In the genomic region with DNA sequence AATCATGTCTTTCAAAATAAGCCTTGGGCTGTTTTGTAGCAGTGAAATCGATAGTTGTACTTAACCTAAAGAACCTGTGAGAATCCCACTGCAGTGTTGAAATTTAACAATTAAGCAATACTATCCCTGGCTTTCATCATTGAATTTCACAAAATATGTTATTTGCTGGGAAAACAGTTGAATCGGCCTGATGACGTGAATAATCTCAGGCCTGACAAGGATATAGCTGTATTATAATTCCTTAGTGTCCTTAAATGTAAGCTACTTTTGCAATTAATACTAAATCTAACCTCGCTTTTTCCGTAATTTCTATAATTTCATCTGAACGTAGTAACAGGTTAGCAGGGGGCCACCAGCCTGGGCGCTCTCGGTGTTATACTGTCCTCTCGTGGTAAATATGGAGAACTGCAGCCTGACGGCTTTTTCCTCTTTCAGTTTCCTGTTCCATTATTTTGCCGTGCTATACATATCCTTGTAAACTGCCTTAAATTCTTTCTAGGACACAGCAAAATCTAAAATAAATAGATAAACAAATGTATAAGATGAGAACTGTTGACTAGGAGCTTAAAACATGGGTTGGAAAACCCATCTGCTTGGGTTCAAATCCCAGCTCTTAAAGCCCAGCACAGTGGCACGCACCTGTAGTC, we compare ENCODE assay signal across 9 cellular contexts. TPM values are rescaled to one million over a fixed set of nuclear protein-coding genes. Genes with fewer than 3 reads are reported as not detected.
DNase-seq lines count a peak whose midpoint lies in the region; ATAC-seq and TF ChIP-seq lines count a peak whose summit lies in the region.
"Had no signal": no experiment of that assay in that cellular context is flagged by ENCODE, and none has a peak within 500 bp of the region (broad histone marks: within the 10 kb centered on the region; RNA-seq: fewer than 3 reads in every experiment).

No MANE protein-coding gene starts in this region.

- no peaks in the 10 kb centered on the region for H3K9me3 ChIP-seq in CD4-positive, alpha-beta T cell (ENCODE audit: control insufficient read depth, low read length)

- peak; percentile 32 to 54 (median 38) for DNase-seq in CD4-positive, alpha-beta T cell
- DNase-seq in HT-29 (ENCODE audit: low spot score) = peak; percentile 66
- DNase-seq in RKO (ENCODE audit: low spot score) = peak; percentile 66
- DNase-seq in activated T-helper 2 cell treated with anti-CD3 and anti-CD28 coated beads, Interferon-gamma antibody, Interleukin-2, Interleukin-4, amounts not matched to agents 10 μg/mL and 5 μg/mL and 100 μg/mL, durations not matched to agents 14 hours and 24 hours and 36 hours (ENCODE audit: low spot score) = peak; percentile 38
- DNase-seq in fibroblast of the conjunctiva (ENCODE audit: low read depth) = peak; percentile 33
- peak; percentile 44 for DNase-seq in omental fat pad (ENCODE audit: low spot score)
- DNase-seq in ureter (ENCODE audit: low spot score) = peak; percentile 69

- H3K9me3 Mint-ChIP-seq in CD4-positive, alpha-beta T cell = no peaks in the 10 kb centered on the region
- peaks cover 34% of the 10 kb centered on the region for H3K9me3 Mint-ChIP-seq in activated T-helper 2 cell treated with anti-CD3 and anti-CD28 coated beads, Interferon-gamma antibody, Interleukin-2, Interleukin-4, amounts not matched to agents 10 μg/mL and 5 μg/mL and 100 μg/mL, durations not matched to agents 14 hours and 24 hours and 36 hours
- H3K9me3 Mint-ChIP-seq: T-helper 1 cell treated with Interleukin-12 subunit alpha and Interleukin-12 subunit beta and Interleukin-4 antibody, amounts not matched to agents 30 μg/mL and 1 μg/mL, for 36 hours had no signal

- POLR2A ChIA-PET in CD4-positive, alpha-beta T cell (lab: Charles Lee) = interaction anchor here (0.8 to 2.3 kb wide), 2 partner anchors 25 to 63 kb away, joined by 3 to 8 read pairs; partner anchors contain the start of genes BCLAF1 and MTFR2

- H3K4me3 Mint-ChIP-seq in CD4-positive, alpha-beta T cell = peak overlapping the region; percentile 59
- no peak overlapping the region for H3K4me3 Mint-ChIP-seq in activated T-helper 2 cell treated with anti-CD3 and anti-CD28 coated beads, Interferon-gamma antibody, Interleukin-2, Interleukin-4, amounts not matched to agents 10 μg/mL and 5 μg/mL and 100 μg/mL, durations not matched to agents 14 hours and 24 hours and 36 hours (ENCODE audit: low read depth)
- H3K4me3 Mint-ChIP-seq: T-helper 1 cell treated with Interleukin-12 subunit alpha and Interleukin-12 subunit beta and Interleukin-4 antibody, amounts not matched to agents 30 μg/mL and 1 μg/mL, for 36 hours had no signal

- H3K27ac Mint-ChIP-seq in CD4-positive, alpha-beta T cell = no peak overlapping the region
- no peak overlapping the region for H3K27ac Mint-ChIP-seq in activated T-helper 2 cell treated with anti-CD3 and anti-CD28 coated beads, Interferon-gamma antibody, Interleukin-2, Interleukin-4, amounts not matched to agents 10 μg/mL and 5 μg/mL and 100 μg/mL, durations not matched to agents 14 hours and 24 hours and 36 hours
- H3K27ac Mint-ChIP-seq: T-helper 1 cell treated with Interleukin-12 subunit alpha and Interleukin-12 subunit beta and Interleukin-4 antibody, amounts not matched to agents 30 μg/mL and 1 μg/mL, for 36 hours had no signal

- CTCF ChIA-PET in CD4-positive, alpha-beta T cell (lab: Charles Lee) = interaction anchor here (0.6 to 2.3 kb wide), 23 partner anchors 8 to 1598 kb away, joined by 3 to 12 read pairs (median 4); partner anchors contain the start of gene BCLAF1

- H3K36me3 Mint-ChIP-seq in CD4-positive, alpha-beta T cell (ENCODE audit: low read depth) = no peaks in the 10 kb centered on the region
- H3K36me3 Mint-ChIP-seq in activated T-helper 2 cell treated with anti-CD3 and anti-CD28 coated beads, Interferon-gamma antibody, Interleukin-2, Interleukin-4, amounts not matched to agents 10 μg/mL and 5 μg/mL and 100 μg/mL, durations not matched to agents 14 hours and 24 hours and 36 hours (ENCODE audit: low read depth) = peaks cover 46% of the 10 kb centered on the region

- ATAC-seq in CD4-positive, alpha-beta T cell (ENCODE audit: poor library complexity) = peak; percentile 91
- ATAC-seq in GM19395 (IDR thresholded peaks at IDR 0.05; ENCODE audit: unreplicated experiment) (peak; percentile 89), omental fat pad (ENCODE audit: low FRiP score) (peak; percentile 92)

- peak; percentile 100 for TF ChIP-seq CTCF in CD4-positive, alpha-beta T cell (IDR thresholded peaks at IDR 0.05)
- TF ChIP-seq CTCF in omental fat pad (IDR thresholded peaks at IDR 0.05) = peak in 2 of 3 donors; percentile 90 to 100

- peaks cover 12% of the 10 kb centered on the region for H3K4me1 Mint-ChIP-seq in CD4-positive, alpha-beta T cell (ENCODE audit: low read depth)
- peaks cover 30% of the 10 kb centered on the region for H3K4me1 Mint-ChIP-seq in activated T-helper 2 cell treated with anti-CD3 and anti-CD28 coated beads, Interferon-gamma antibody, Interleukin-2, Interleukin-4, amounts not matched to agents 10 μg/mL and 5 μg/mL and 100 μg/mL, durations not matched to agents 14 hours and 24 hours and 36 hours (ENCODE audit: low read depth)

- no peaks in the 10 kb centered on the region for H3K27me3 Mint-ChIP-seq in CD4-positive, alpha-beta T cell
- no peaks in the 10 kb centered on the region for H3K27me3 Mint-ChIP-seq in activated T-helper 2 cell treated with anti-CD3 and anti-CD28 coated beads, Interferon-gamma antibody, Interleukin-2, Interleukin-4, amounts not matched to agents 10 μg/mL and 5 μg/mL and 100 μg/mL, durations not matched to agents 14 hours and 24 hours and 36 hours (ENCODE audit: low read depth)

- H3K27ac ChIP-seq in CD4-positive, alpha-beta T cell (ENCODE audit: low read depth, low read length) = no peak overlapping the region

- intact Hi-C loops in CD4-positive, alpha-beta T cell (cut with DNase I, micrococcal nuclease) = loop anchor here (1.0 to 5.0 kb wide), 12 partner anchors 91 to 775 kb away; no protein-coding TSS in a partner anchor
- intact Hi-C loops in activated T-helper 2 cell treated with anti-CD3 and anti-CD28 coated beads, Interferon-gamma antibody, Interleukin-2, Interleukin-4, amounts not matched to agents 10 μg/mL and 5 μg/mL and 100 μg/mL, durations not matched to agents 14 hours and 24 hours and 36 hours (cut with micrococcal nuclease) = loop anchor here (1.0 to 10.0 kb wide), 4 partner anchors 311 to 729 kb away; partner anchors contain the start of gene AHI1

- no peaks in the 10 kb centered on the region for H3K27me3 ChIP-seq in CD4-positive, alpha-beta T cell (ENCODE audit: control insufficient read depth, insufficient read depth, low read length)

RNA-seq across cellular contexts. Expression of gene MTFR2, which starts 24.0 kb away (rescaled TPM):
- 1 to 10 TPM; 1.1 to 1.2 TPM for total RNA-seq in CD4-positive, alpha-beta T cell
- 5.2 and 5.7 TPM in 2 replicates for total RNA-seq in HT-29 (2014; rRNA removed; shearing (Covaris generic))
- total RNA-seq in activated T-helper 2 cell treated with anti-CD3 and anti-CD28 coated beads, Interferon-gamma antibody, Interleukin-2, Interleukin-4, amounts not matched to agents 10 μg/mL and 5 μg/mL and 100 μg/mL, durations not matched to agents 14 hours and 24 hours and 36 hours = 18.4 and 20.8 TPM in 2 replicates
- total RNA-seq in omental fat pad (1 to 10 TPM in 2 of 4 donors, under 1 TPM in 1, not detected in 1; 0.63 to 4.2 (median 2.5) TPM), ureter (0.75 TPM)
